10 cellular contexts compared by ENCODE assay signal in the genomic region with DNA sequence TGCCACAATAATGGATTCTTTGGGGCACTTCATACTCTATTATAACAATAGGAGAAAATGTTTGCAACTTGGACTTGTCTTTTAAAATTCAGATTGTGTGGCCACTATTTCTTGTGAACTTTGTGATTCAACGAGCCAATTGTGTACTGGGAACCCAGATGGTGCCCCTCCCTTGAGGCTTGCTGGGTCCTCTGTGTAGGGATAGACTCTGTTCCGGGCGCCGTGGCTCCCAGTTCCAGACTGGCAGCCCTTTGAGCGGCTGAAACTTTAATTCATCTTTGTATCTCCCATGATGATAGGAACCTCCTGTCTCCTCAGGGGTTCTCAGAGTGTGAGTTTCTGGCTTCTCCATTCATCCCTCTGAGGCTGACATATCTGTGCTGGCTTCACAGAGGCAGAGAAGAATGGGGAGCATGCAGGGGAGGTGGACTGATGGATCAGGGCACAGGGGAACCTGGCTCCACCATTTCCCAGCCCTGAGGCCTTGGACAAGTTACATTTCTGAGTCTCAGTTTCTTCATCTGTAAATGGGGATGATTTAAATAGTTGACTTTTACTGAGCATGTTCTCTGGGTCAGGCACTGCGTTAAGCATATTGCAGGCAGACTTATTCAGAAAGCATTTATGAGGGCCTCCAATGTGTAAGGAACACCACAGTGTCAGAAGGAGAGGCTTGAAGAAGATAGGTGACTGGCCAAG. TPM values are rescaled to one million over a fixed set of nuclear protein-coding genes. Genes with fewer than 3 reads are reported as not detected.
DNase-seq lines count a peak whose midpoint lies in the region; ATAC-seq, FAIRE-seq and TF ChIP-seq lines count a peak whose summit lies in the region.
"Had no signal": no experiment of that assay in that cellular context is flagged by ENCODE, and none has a peak within 500 bp of the region (broad histone marks: within the 10 kb centered on the region; RNA-seq: fewer than 3 reads in every experiment).

No MANE protein-coding gene starts in this region.

- peak overlapping the region; percentile 63 for H3K4me2 ChIP-seq in smooth muscle cell

- H3K9me3 Mint-ChIP-seq in HFFc6: peaks cover 10% of the 10 kb centered on the region
- H3K9me3 Mint-ChIP-seq in immature natural killer cell: peaks cover 0 to 3% (median 0%) of the 10 kb centered on the region in 6 donors

- FAIRE-seq in GM12891 (lab: Jason Lieb, UNC): no peak

- H3F3A ChIP-seq in smooth muscle cell (ENCODE audit: low read depth): peaks cover 39% of the 10 kb centered on the region

- no peak for ATAC-seq in GM21528 (IDR thresholded peaks at IDR 0.05; ENCODE audit: low FRiP score, unreplicated experiment)

- H3K27me3 Mint-ChIP-seq in HFFc6 (ENCODE audit: insufficient read depth) (no peaks in the 10 kb centered on the region; the same call in 1 of the 2 replicates), immature natural killer cell (ENCODE audit: low read depth in 3 of 3) (peaks cover 14 to 27% (median 23%) of the 10 kb centered on the region in 3 donors)

- H3K4me3 ChIP-seq in WERI-Rb-1 (ENCODE audit: low read depth, low read length): no peak overlapping the region
- H3K4me3 ChIP-seq in smooth muscle cell: no peak overlapping the region
- no peak overlapping the region for H3K4me3 ChIP-seq in HAP-1

- H3K36me3 ChIP-seq in WERI-Rb-1 (no peaks in the 10 kb centered on the region), smooth muscle cell (ENCODE audit: low read depth) (no peaks in the 10 kb centered on the region), HAP-1 (replicated peaks) (no peaks in the 10 kb centered on the region)

- in situ Hi-C loops in HAP-1 (cut with MboI; ENCODE audit: low sequenced_read_pairs): no loop called here

- no peaks in the 10 kb centered on the region for H3K79me2 ChIP-seq in smooth muscle cell (ENCODE audit: low read depth)

- H3K36me3 Mint-ChIP-seq in HFFc6 (ENCODE audit: low read depth) (peaks cover 11% of the 10 kb centered on the region), immature natural killer cell (peaks cover 0 to 4% (median 4%) of the 10 kb centered on the region in 3 donors)

- no peaks in the 10 kb centered on the region for H4K20me1 ChIP-seq in smooth muscle cell (ENCODE audit: low read depth)

- over 99% methylated on average over 6 of the region's 6 CpGs for whole genome bisulfite sequencing in smooth muscle cell (ENCODE audit: low lambda C conversion rate)

- H3K4me1 Mint-ChIP-seq in HFFc6 (ENCODE audit: low read depth) (peaks cover 65% of the 10 kb centered on the region), immature natural killer cell (peaks cover 67 to 71% of the 10 kb centered on the region in 2 donors)

- H3K27me3 ChIP-seq in WERI-Rb-1 (ENCODE audit: insufficient read depth, low read depth, severe bottlenecking) (no peaks in the 10 kb centered on the region), smooth muscle cell (ENCODE audit: low read depth) (no peaks in the 10 kb centered on the region), HAP-1 (ENCODE audit: low read depth) (no peaks in the 10 kb centered on the region)

- H3K4me1 ChIP-seq in smooth muscle cell (ENCODE audit: low read depth) (peaks cover 44% of the 10 kb centered on the region), HAP-1 (peaks cover 6% of the 10 kb centered on the region)

- H3K9ac ChIP-seq in smooth muscle cell (ENCODE audit: low read depth): no peak overlapping the region

- TF ChIP-seq CTCF in HFFc6 (IDR thresholded peaks at IDR 0.05): no peak
- TF ChIP-seq CTCF in WERI-Rb-1 (IDR thresholded peaks at IDR 0.05; ENCODE audit: low read depth, low read length): no peak
- TF ChIP-seq CTCF in smooth muscle cell (IDR thresholded peaks at IDR 0.05; ENCODE audit: borderline replicate concordance, insufficient read depth, poor library complexity, severe bottlenecking): no peak

- no peak overlapping the region for H2AFZ ChIP-seq in smooth muscle cell (ENCODE audit: low read depth)

- DNase-seq in HFFc6 (no peak), WERI-Rb-1 (no peak), immature natural killer cell (no peak), smooth muscle cell (lab: John Stamatoyannopoulos, UW; ENCODE audit: unreplicated experiment) (no peak), HAP-1 (ENCODE audit: low spot score in 2 of 2) (no peak), GM12891 (ENCODE audit: insufficient read length, low spot score) (no peak), inferior parietal cortex (ENCODE audit: extremely low spot score) (no peak)
- DNase-seq: NCI-H1092 treated with DMSO at 0.1 percent for 48 hours, SHP77 had no signal

- no peak for TF ChIP-seq POLR2A in GM12891 (IDR thresholded peaks at IDR 0.05; ENCODE audit: low read depth, low read length)

- H3K4me3 Mint-ChIP-seq in HFFc6 (peak overlapping the region; percentile 82), immature natural killer cell (peak overlapping the region in 4 of 5 donors; percentile 70 to 89 (median 84))

- H3K27ac Mint-ChIP-seq in HFFc6 (peak overlapping the region; percentile 94), immature natural killer cell (peak overlapping the region; percentile 93 to 99 (median 98))

- H3K9me3 ChIP-seq in WERI-Rb-1 (ENCODE audit: severe bottlenecking) (no peaks in the 10 kb centered on the region), smooth muscle cell (replicated peaks; ENCODE audit: low read depth) (no peaks in the 10 kb centered on the region), HAP-1 (no peaks in the 10 kb centered on the region)

- H3K27ac ChIP-seq in WERI-Rb-1: peak overlapping the region; percentile 76
- peak overlapping the region; percentile 61 for H3K27ac ChIP-seq in smooth muscle cell (ENCODE audit: low read depth)

TF ChIP-seq in GM12891, 5 proteins besides CTCF, POLR2A, EP300 and RAD21:
- no peak for TF ChIP-seq SPI1 (IDR thresholded peaks at IDR 0.05; ENCODE audit: low read depth, low read length)
- no peak for TF ChIP-seq TAF1 (IDR thresholded peaks at IDR 0.05; ENCODE audit: low read depth, low read length)
- TF ChIP-seq PAX5 (IDR thresholded peaks at IDR 0.05; ENCODE audit: insufficient read depth, low read length, severe bottlenecking): no peak
- no peak for TF ChIP-seq POLR2AphosphoS5 (IDR thresholded peaks at IDR 0.05; ENCODE audit: low read depth, low read length)
- TF ChIP-seq POU2F2 (IDR thresholded peaks at IDR 0.05; ENCODE audit: low read depth, low read length): no peak

RNA-seq across cellular contexts. Expression of gene ANKDD1A, which starts 15.2 kb away (rescaled TPM):
- total RNA-seq in HFFc6 (2021; fragmentation: NEBNext Ultra II Directional; extraction: Animal tissue kit (Norgen Biotek cat#: 25700)): 1 to 10 TPM; 1.3 to 2.4 (median 1.9) TPM
- polyA plus RNA-seq in immature natural killer cell (1 to 10 TPM; 1.5 to 3.1 (median 2.3) TPM), smooth muscle cell (2.8 and 5.6 TPM in 2 replicates)
- 1.3 and 1.7 TPM in 2 replicates for total RNA-seq in smooth muscle cell
- 1.9 TPM for polyA plus RNA-seq in GM12891 (2012; ENCODE audit: low read depth, missing spikeins)

RNA-seq across cellular contexts. Expression of gene PLEKHO2, which starts 54.8 kb away (rescaled TPM):
- total RNA-seq in HFFc6 (2021; fragmentation: NEBNext Ultra II Directional; extraction: Animal tissue kit (Norgen Biotek cat#: 25700)): 10 to 100 TPM; 23.0 to 28.3 (median 25.4) TPM
- polyA plus RNA-seq in immature natural killer cell (100 to 1,000 TPM in 1 of 3 donors, 10 to 100 TPM in 2; 37.1 to 104 (median 49.3) TPM), smooth muscle cell (16.3 and 20.0 TPM in 2 replicates)
- total RNA-seq in smooth muscle cell: 7.9 and 13.7 TPM in 2 replicates
- 14.7 TPM for polyA plus RNA-seq in GM12891 (2012; ENCODE audit: low read depth, missing spikeins)
